11 cellular contexts compared by ENCODE assay signal in genomic region chr7:102696009-102696408, GRCh38. TPM values are rescaled to one million over a fixed set of nuclear protein-coding genes. Genes with fewer than 3 reads are reported as not detected.
"Had no signal": no experiment of that assay in that cellular context is flagged by ENCODE, and none has a peak within 500 bp of the region (broad histone marks: within the 10 kb centered on the region; RNA-seq: fewer than 3 reads in every experiment).

No MANE protein-coding gene starts in this region.

RNA-seq across cellular contexts. Expression of gene POLR2J2, which starts 24.5 kb away (rescaled TPM):
- total RNA-seq: ascending aorta had no signal

RNA-seq across cellular contexts. Expression of gene SPDYE2B, which starts 45.9 kb away (rescaled TPM):
- total RNA-seq: activated CD4-positive, alpha-beta T cell treated with anti-CD3 and anti-CD28 coated beads for 36 hours; activated CD4-positive, alpha-beta T cell treated with anti-CD3 and anti-CD28 coated beads, Interleukin-2, amount 10 ng/mL, durations not matched to agents 7 days and 5 days; activated CD8-positive, alpha-beta memory T cell treated with anti-CD3 and anti-CD28 coated beads, Interleukin-2, amount 10 ng/mL, durations not matched to agents 7 days and 5 days; activated CD8-positive, alpha-beta T cell treated with anti-CD3 and anti-CD28 coated beads, Interleukin-2, amount 10 ng/mL, durations not matched to agents 7 days and 5 days; activated naive CD8-positive, alpha-beta T cell treated with anti-CD3 and anti-CD28 coated beads, Interleukin-2, amount 10 ng/mL, durations not matched to agents 7 days and 5 days; activated T-helper 2 cell treated with anti-CD3 and anti-CD28 coated beads, Interferon-gamma antibody, Interleukin-2, Interleukin-4, amounts not matched to agents 10 μg/mL and 5 μg/mL and 100 μg/mL, durations not matched to agents 14 hours and 24 hours and 36 hours; ascending aorta; bronchial epithelial cell; cardiac muscle cell; chondrocyte had no signal
- polyA plus RNA-seq: adipose tissue had no signal
